Comparison of ENCODE assay signal across 28 cellular contexts in the genomic region with DNA sequence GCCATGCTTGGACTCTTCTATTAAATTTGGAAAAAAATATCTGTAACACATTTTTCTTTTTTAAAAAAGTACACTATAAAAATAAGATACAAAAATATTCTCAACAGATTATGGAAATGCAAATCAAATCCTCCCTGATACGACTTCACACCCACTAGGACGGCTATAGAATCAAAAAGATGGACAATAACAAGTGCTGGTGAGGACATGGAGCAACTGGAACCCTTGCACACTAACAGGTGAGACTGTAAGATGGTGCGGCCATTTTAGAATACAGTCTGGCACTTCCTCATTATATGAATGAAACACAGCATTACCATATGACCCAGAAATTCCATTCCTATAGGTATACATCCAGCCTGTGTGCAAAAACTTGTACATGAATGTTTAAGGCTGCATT.
"Had no signal": no experiment of that assay in that cellular context is flagged by ENCODE, and none has a peak within 500 bp of the region (broad histone marks: within the 10 kb centered on the region; RNA-seq: fewer than 3 reads in every experiment).

No MANE protein-coding gene starts in this region.

- H3K4me2 ChIP-seq: neural progenitor cell had no signal

- H3K4me1 Mint-ChIP-seq: naive thymus-derived CD4-positive, alpha-beta T cell; natural killer cell; stimulated activated effector memory CD8-positive, alpha-beta T cell treated with anti-CD3 and anti-CD28 coated beads, Interleukin-12 subunit alpha, Interleukin-12 subunit beta, amount 100 ng/mL, for 72 hours; stimulated activated naive B cell treated with anti-CD40 and anti-IgM and Interleukin-4, amounts not matched to agents 10 μg/mL and 1 μg/mL and 100 μg/mL, for 72 hours had no signal

- H3K27ac Mint-ChIP-seq: naive thymus-derived CD4-positive, alpha-beta T cell; natural killer cell; progenitor cell of endocrine pancreas; stimulated activated effector memory CD8-positive, alpha-beta T cell treated with anti-CD3 and anti-CD28 coated beads, Interleukin-12 subunit alpha, Interleukin-12 subunit beta, amount 100 ng/mL, for 72 hours; stimulated activated naive B cell treated with anti-CD40 and anti-IgM and Interleukin-4, amounts not matched to agents 10 μg/mL and 1 μg/mL and 100 μg/mL, for 72 hours; stimulated activated naive CD8-positive, alpha-beta T cell treated with anti-CD3 and anti-CD28 coated beads, Interleukin-15, Interleukin-2, amounts not matched to agents 100 ng/mL and 50 ng/mL, for 24 hours had no signal

- H3K9me3 Mint-ChIP-seq: naive thymus-derived CD4-positive, alpha-beta T cell; natural killer cell; nephron; neural progenitor cell; stimulated activated effector memory CD8-positive, alpha-beta T cell treated with anti-CD3 and anti-CD28 coated beads, Interleukin-12 subunit alpha, Interleukin-12 subunit beta, amount 100 ng/mL, for 72 hours; stimulated activated naive B cell treated with anti-CD40 and anti-IgM and Interleukin-4, amounts not matched to agents 10 μg/mL and 1 μg/mL and 100 μg/mL, for 72 hours; stimulated activated naive CD8-positive, alpha-beta T cell treated with anti-CD3 and anti-CD28 coated beads, Interleukin-15, Interleukin-2, amounts not matched to agents 100 ng/mL and 50 ng/mL, for 24 hours; type B pancreatic cell had no signal

- DNase-seq: naive thymus-derived CD4-positive, alpha-beta T cell; natural killer cell; occipital lobe; ovary; posterior cingulate gyrus; psoas muscle; right cardiac atrium; right lobe of liver; stimulated activated CD4-positive, alpha-beta T cell treated with anti-CD3 and anti-CD28 coated beads, Interleukin-15, amount 100 ng/mL, for 24 hours; stimulated activated CD4-positive, alpha-beta T cell treated with anti-CD3 and anti-CD28 coated beads, Interleukin-2, amount 100 ng/mL, for 24 hours; stimulated activated CD4-positive, alpha-beta T cell treated with anti-CD3 and anti-CD28 coated beads, Interleukin-2, amount 100 ng/mL, for 48 hours; stimulated activated CD4-positive, alpha-beta T cell treated with anti-CD3 and anti-CD28 coated beads, Interleukin-4, amount 100 ng/mL, for 24 hours; stimulated activated naive B cell treated with anti-CD40 and anti-IgM and Interleukin-4, amounts not matched to agents 10 μg/mL and 1 μg/mL and 100 μg/mL, for 72 hours; stimulated activated naive CD4-positive, alpha-beta T cell treated with Interleukin-2 at 50 U/mL for 16 hours; stomach; thyroid gland; upper lobe of right lung; uterus had no signal

- ATAC-seq: naive thymus-derived CD4-positive, alpha-beta T cell; natural killer cell; right cardiac atrium; right lobe of liver; stimulated activated effector memory CD8-positive, alpha-beta T cell treated with anti-CD3 and anti-CD28 coated beads, Interleukin-12 subunit alpha, Interleukin-12 subunit beta, amount 100 ng/mL, for 72 hours; stimulated activated naive B cell treated with anti-CD40 and anti-IgM and Interleukin-4, amounts not matched to agents 10 μg/mL and 1 μg/mL and 100 μg/mL, for 72 hours; upper lobe of right lung had no signal

- H3K27me3 Mint-ChIP-seq: naive thymus-derived CD4-positive, alpha-beta T cell; progenitor cell of endocrine pancreas; stimulated activated naive B cell treated with anti-CD40 and anti-IgM and Interleukin-4, amounts not matched to agents 10 μg/mL and 1 μg/mL and 100 μg/mL, for 72 hours; stimulated activated naive CD8-positive, alpha-beta T cell treated with anti-CD3 and anti-CD28 coated beads, Interleukin-15, Interleukin-2, amounts not matched to agents 100 ng/mL and 50 ng/mL, for 24 hours; type B pancreatic cell had no signal

- H2AFZ ChIP-seq: neural progenitor cell, parathyroid adenoma had no signal

- H3K36me3 ChIP-seq: neural progenitor cell, ovary, right lobe of liver, thoracic aorta, thyroid gland, upper lobe of right lung, uterus had no signal

- H3K27ac ChIP-seq: neural progenitor cell, ovary, parathyroid adenoma, right lobe of liver, stomach, thoracic aorta, thyroid gland, tibial nerve, upper lobe of right lung, uterus had no signal

- H3K4me1 ChIP-seq: parathyroid adenoma, right lobe of liver, upper lobe of right lung, uterus had no signal

- H3K79me2 ChIP-seq: parathyroid adenoma had no signal

- H3K9me3 ChIP-seq: ovary, psoas muscle, right lobe of liver, stomach, thoracic aorta, thyroid gland, tibial nerve, upper lobe of right lung, uterus had no signal

- H3K27me3 ChIP-seq: neural progenitor cell, ovary, right lobe of liver, stomach, thyroid gland, tibial nerve, upper lobe of right lung, uterus had no signal

- H3K36me3 Mint-ChIP-seq: natural killer cell; neural progenitor cell; stimulated activated effector memory CD8-positive, alpha-beta T cell treated with anti-CD3 and anti-CD28 coated beads, Interleukin-12 subunit alpha, Interleukin-12 subunit beta, amount 100 ng/mL, for 72 hours had no signal

- H3K9ac ChIP-seq: neural progenitor cell, parathyroid adenoma had no signal

- H3K4me3 Mint-ChIP-seq: naive thymus-derived CD4-positive, alpha-beta T cell; natural killer cell; nephron; neural progenitor cell; stimulated activated effector memory CD8-positive, alpha-beta T cell treated with anti-CD3 and anti-CD28 coated beads, Interleukin-12 subunit alpha, Interleukin-12 subunit beta, amount 100 ng/mL, for 72 hours; stimulated activated naive B cell treated with anti-CD40 and anti-IgM and Interleukin-4, amounts not matched to agents 10 μg/mL and 1 μg/mL and 100 μg/mL, for 72 hours; stimulated activated naive CD8-positive, alpha-beta T cell treated with anti-CD3 and anti-CD28 coated beads, Interleukin-15, Interleukin-2, amounts not matched to agents 100 ng/mL and 50 ng/mL, for 24 hours; type B pancreatic cell had no signal

- H3K4me3 ChIP-seq: neural progenitor cell, ovary, psoas muscle, right lobe of liver, skin epidermis, stomach, thoracic aorta, thyroid gland, tibial nerve, upper lobe of right lung, uterus had no signal
